ENCODE assay signal across 8 cellular contexts in the genomic region with DNA sequence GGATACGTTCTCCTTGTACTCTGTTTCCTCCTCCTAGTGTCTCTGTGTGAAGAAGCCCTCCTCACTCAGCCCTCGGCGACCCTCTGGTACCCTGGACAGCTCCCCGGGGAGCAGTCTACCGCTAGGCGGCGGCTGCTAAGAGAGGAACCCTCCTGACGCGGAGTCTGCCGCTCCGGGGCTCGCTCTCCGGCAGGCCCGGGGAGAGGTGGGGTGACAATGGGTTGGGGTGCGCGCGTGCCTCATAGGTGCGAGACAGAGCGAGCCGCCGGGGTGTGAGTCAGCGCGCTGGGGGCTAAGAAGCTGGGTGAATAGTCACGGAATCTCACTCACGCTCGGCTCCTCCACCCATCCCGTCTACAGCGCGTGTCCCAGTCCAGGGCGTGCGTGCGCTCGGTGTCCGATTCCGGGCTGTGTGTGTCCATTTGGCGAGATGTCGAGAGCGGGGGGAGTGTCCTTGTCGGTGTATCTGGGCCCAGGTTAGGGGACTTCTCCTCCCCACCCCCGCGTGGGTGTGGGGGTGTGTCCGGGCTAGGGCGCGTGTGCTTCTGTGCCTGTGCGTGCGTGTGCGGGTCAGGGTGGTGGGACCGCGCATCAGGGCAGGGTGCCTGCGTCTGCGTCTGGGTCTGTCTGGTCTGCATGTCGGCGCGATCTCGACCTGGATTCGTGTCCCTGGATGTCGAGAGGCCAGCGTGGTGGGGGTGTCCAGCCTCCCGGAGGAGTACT. TPM values are rescaled to one million over a fixed set of nuclear protein-coding genes. Genes with fewer than 3 reads are reported as not detected.
A peak's percentile ranks its signal among the peaks of the same experiment; 100 is the strongest.
DNase-seq lines count a peak whose midpoint lies in the region; ATAC-seq, FAIRE-seq and TF ChIP-seq lines count a peak whose summit lies in the region.

No MANE protein-coding gene starts in this region.

- CTCF ChIA-PET in mammary epithelial cell (lab: Charles Lee; ENCODE audit: low non-redundant PET) = no interaction called here

- peak; percentile 62 for ATAC-seq in left lobe of liver
- no peak for ATAC-seq in HG03159 (IDR thresholded peaks at IDR 0.05; ENCODE audit: unreplicated experiment)
- no peak for ATAC-seq in HG03095 (IDR thresholded peaks at IDR 0.05; ENCODE audit: unreplicated experiment)

- H3K9me3 ChIP-seq in MM.1S (replicated peaks; ENCODE audit: insufficient read depth, low read length) = no peaks in the 10 kb centered on the region
- no peaks in the 10 kb centered on the region for H3K9me3 ChIP-seq in mammary epithelial cell (replicated peaks; ENCODE audit: insufficient read depth, low read length)

- H3K79me2 ChIP-seq in MM.1S (ENCODE audit: low read length) (no peaks in the 10 kb centered on the region), mammary epithelial cell (ENCODE audit: insufficient read depth, low read length) (peaks cover 44% of the 10 kb centered on the region)

- no peaks in the 10 kb centered on the region for H3K36me3 ChIP-seq in MM.1S (replicated peaks; ENCODE audit: insufficient read depth, low read length)
- peaks cover 4% of the 10 kb centered on the region for H3K36me3 ChIP-seq in mammary epithelial cell (ENCODE audit: insufficient read depth, low read length)

- 3% methylated on average over 24 of the region's 59 CpGs for WGBS in mammary epithelial cell (ENCODE audit: low coverage, missing lambda C conversion rate)

- intact Hi-C loops in mammary epithelial cell (cut with micrococcal nuclease) = loop anchor here (1.0 to 10.0 kb wide), 4 partner anchors 24 to 259 kb away; no protein-coding TSS in a partner anchor

- TF ChIP-seq CTCF in D721Med (IDR thresholded peaks at IDR 0.05; ENCODE audit: insufficient read depth, missing control alignments) (peak; percentile 47), MM.1S (IDR thresholded peaks at IDR 0.05; ENCODE audit: low read length) (peak; percentile 31), mammary epithelial cell (conservative IDR thresholded peaks at IDR 0.05 in 1 of 2, IDR thresholded peaks at IDR 0.05 in 1 of 2; ENCODE audit: extremely low read depth in 1 of 2, insufficient read depth in 1 of 2, low read depth in 1 of 2, low read length in 2 of 2) (peak; percentile 81 to 96)

- no peaks in the 10 kb centered on the region for H3F3A ChIP-seq in MM.1S (ENCODE audit: insufficient read depth, low read length)

- H3K4me1 ChIP-seq in MM.1S (ENCODE audit: low read length) = peaks cover 10% of the 10 kb centered on the region
- H3K4me1 ChIP-seq in mammary epithelial cell (ENCODE audit: insufficient read depth, low read length) = peaks cover 34% of the 10 kb centered on the region

- H4K20me1 ChIP-seq in MM.1S (ENCODE audit: insufficient read depth, low read length) (no peaks in the 10 kb centered on the region), mammary epithelial cell (ENCODE audit: insufficient read depth, low read length) (no peaks in the 10 kb centered on the region)

- no peak for FAIRE-seq in D721Med (lab: Jason Lieb, UNC)

- H3K4me2 ChIP-seq in MM.1S (ENCODE audit: low read depth, low read length) (no peak overlapping the region), mammary epithelial cell (ENCODE audit: insufficient read depth, low read depth, low read length) (peak overlapping the region; percentile 100)

- H3K4me3 ChIP-seq in MM.1S (ENCODE audit: low read length) (no peak overlapping the region), mammary epithelial cell (replicated peaks in 1 of 3; ENCODE audit: insufficient read depth in 1 of 3, low read depth in 2 of 3, low read length in 3 of 3) (peak overlapping the region; percentile 61 to 76 (median 76))

- dilution Hi-C loops in mammary epithelial cell (cut with HindIII; ENCODE audit: low sequenced_read_pairs) = no loop called here

- DNase-seq in D721Med (ENCODE audit: insufficient read length, low spot score) (no peak), MM.1S (no peak), mammary epithelial cell (peak; percentile 93), left lobe of liver (ENCODE audit: low spot score) (no peak), NCI-H1092 (lab: John Stamatoyannopoulos, UW) (no peak)
- peak; percentile 3 for DNase-seq in stimulated activated CD8-positive, alpha-beta memory T cell treated with anti-CD3 and anti-CD28 coated beads, Interleukin-12 subunit alpha, Interleukin-12 subunit beta, amount 100 ng/mL, for 24 hours (ENCODE audit: extremely low read depth)

- in situ Hi-C loops in mammary epithelial cell (cut with MboI; ENCODE audit: low sequenced_read_pairs in 2 of 2) = no loop called here

- H3K27ac ChIP-seq in MM.1S (ENCODE audit: low read length) (no peak overlapping the region), mammary epithelial cell (ENCODE audit: insufficient read depth, low read depth, low read length) (peak overlapping the region; percentile 82)

- BruUV-seq in mammary epithelial cell (replicated peaks; lab: Mats Ljungman, UMichigan) = TSS peak; percentile 27

- no peaks in the 10 kb centered on the region; the same call in 1 of the 2 replicates for H3K9me2 ChIP-seq in MM.1S (replicated peaks; ENCODE audit: insufficient read depth, low read length)

- H3K9ac ChIP-seq in MM.1S (ENCODE audit: low read length) (no peak overlapping the region), mammary epithelial cell (ENCODE audit: insufficient read depth, low read length) (peak overlapping the region; percentile 80)

- H3K27me3 ChIP-seq in MM.1S (replicated peaks; ENCODE audit: insufficient read depth, low read length) (no peaks in the 10 kb centered on the region), mammary epithelial cell (ENCODE audit: insufficient read depth, low read length) (no peaks in the 10 kb centered on the region)

- H2AFZ ChIP-seq in MM.1S (ENCODE audit: low read length) = no peak overlapping the region
- H2AFZ ChIP-seq in mammary epithelial cell (ENCODE audit: low read depth, low read length) = peak overlapping the region; percentile 93

RNA-seq across cellular contexts. Expression of gene HS3ST2, which starts 0.6 kb away (rescaled TPM):
- total RNA-seq in mammary epithelial cell (10 to 100 TPM; 10.8 to 46.1 TPM), left lobe of liver (0.20 TPM)
- polyA plus RNA-seq in mammary epithelial cell = 21.5 TPM
- 47.4 TPM for polyA minus RNA-seq in mammary epithelial cell

Comparison
In these comparisons a context has a peak if more than half of its experiments do, and no peak if none do; other contexts are left out.
1. DNase-seq: peak in mammary epithelial cell (single experiment) and stimulated activated CD8-positive, alpha-beta memory T cell treated with anti-CD3 and anti-CD28 coated beads, Interleukin-12 subunit alpha, Interleukin-12 subunit beta, amount 100 ng/mL, for 24 hours (single experiment); none in D721Med (single experiment), MM.1S (single experiment), left lobe of liver (single experiment) and NCI-H1092 (single experiment).
2. CTCF ChIP-seq: peak in every context shown above with its lines; median percentile 88 in mammary epithelial cell; 47 in D721Med; 31 in MM.1S.